ENCODE assay signal across 10 cellular contexts in genomic region chr6:52518279-52518944, GRCh38. TPM values are rescaled to one million over a fixed set of nuclear protein-coding genes. Genes with fewer than 3 reads are reported as not detected.
A peak's percentile ranks its signal among the peaks of the same experiment; 100 is the strongest.
DNase-seq lines count a peak whose midpoint lies in the region; ATAC-seq, FAIRE-seq and TF ChIP-seq lines count a peak whose summit lies in the region.
"Had no signal": no experiment of that assay in that cellular context is flagged by ENCODE, and none has a peak within 500 bp of the region (broad histone marks: within the 10 kb centered on the region; RNA-seq: fewer than 3 reads in every experiment).

No MANE protein-coding gene starts in this region.

- H4K20me1 ChIP-seq in HepG2 (ENCODE audit: insufficient read depth, low read length) = 0 out of 2 replicates have a peak, but pooled peaks cover 3% of the 10 kb centered on the region

- WGBS in HepG2 (ENCODE audit: low lambda C conversion rate) = 60% methylated on average over 13 of the region's 13 CpGs
- 75 to 87% (median 83%) methylated on average over 13 of the region's 13 CpGs for WGBS in stomach, 5 donors

- TF ChIP-seq POLR2A in HepG2 (IDR thresholded peaks at IDR 0.05; ENCODE audit: insufficient read depth in 1 of 2, low read depth in 2 of 2, low read length in 2 of 2) = no peak
- no peak for TF ChIP-seq POLR2A in stomach (IDR thresholded peaks at IDR 0.05)

- no peaks in the 10 kb centered on the region for H3K27me3 ChIP-seq in ascending aorta
- no peaks in the 10 kb centered on the region for H3K27me3 ChIP-seq in HepG2 (ENCODE audit: control insufficient read depth in 1 of 2, insufficient read depth in 2 of 2, low read length in 2 of 2)
- no peaks in the 10 kb centered on the region for H3K27me3 ChIP-seq in stomach

- no peak for TF ChIP-seq RAD21 in HepG2 (CRISPR knock-in tag; IDR thresholded peaks at IDR 0.05)

- peak overlapping the region; percentile 55 for H3K9ac ChIP-seq in HepG2 (ENCODE audit: insufficient read depth, low read depth, low read length)

- no peak for FAIRE-seq in HepG2 (lab: Jason Lieb, UNC)

- CTCF ChIA-PET in HEK293 (lab: Yijun Ruan, JAX) (interaction anchor here (1.0 kb wide), 1 partner anchor 14 kb away, joined by 5 read pairs; no protein-coding TSS in a partner anchor), HepG2 (lab: Yijun Ruan, JAX; ENCODE audit: low intra/inter-chr PET ratio, low total read pairs) (interaction anchor here (0.5 kb wide), 1 partner anchor 146 kb away, joined by 3 read pairs; no protein-coding TSS in a partner anchor)

- intact Hi-C loops in ascending aorta (cut with DNase I) = no loop called here
- intact Hi-C loops in HepG2 (cut with micrococcal nuclease; ENCODE audit: unreplicated experiment) = loop anchor here (2.0 to 10.0 kb wide), 2 partner anchors 58 to 146 kb away; partner anchors contain the start of gene TRAM2
- intact Hi-C loops in stomach (cut with DNase I; ENCODE audit: low total_unique reads) = no loop called here
- intact Hi-C loops in left colon (cut with DNase I, micrococcal nuclease) = loop anchor here in 1 of 2 donors (10.0 kb wide), 1 partner anchor 94 kb away; the partner anchor contains the start of gene EFHC1

- no TSS peak for BruUV-seq in HepG2 (replicated peaks; lab: Mats Ljungman, UMichigan)

- H3K9me3 ChIP-seq in HEK293 (ENCODE audit: control insufficient read depth, insufficient read depth, low read depth, low read length) = no peaks in the 10 kb centered on the region
- no peaks in the 10 kb centered on the region for H3K9me3 ChIP-seq in ascending aorta
- no peaks in the 10 kb centered on the region for H3K9me3 ChIP-seq in HepG2 (ENCODE audit: low read length)
- H3K9me3 ChIP-seq in stomach = no peaks in the 10 kb centered on the region

- TF ChIP-seq EP300 in HepG2 (IDR thresholded peaks at IDR 0.05; ENCODE audit: low read depth in 2 of 2, low read length in 2 of 2) (no peak), HepG2 (CRISPR knock-in tag; IDR thresholded peaks at IDR 0.05; ENCODE audit: borderline replicate concordance) (no peak), stomach (IDR thresholded peaks at IDR 0.05) (no peak)

- peaks cover 50% of the 10 kb centered on the region for H3K79me2 ChIP-seq in HepG2 (ENCODE audit: insufficient read depth, low read length)

- peak overlapping the region; percentile 32; the same call in 1 of the 2 replicates for H3K27ac ChIP-seq in HEK293 (ENCODE audit: extremely low read depth, low read depth, low read length)
- peak overlapping the region; percentile 84 to 90 for H3K27ac ChIP-seq in ascending aorta
- peak overlapping the region; percentile 73 for H3K27ac ChIP-seq in HepG2 (ENCODE audit: extremely low read length, insufficient read depth, low read length)
- H3K27ac ChIP-seq in stomach = peak overlapping the region; percentile 76 to 91 (median 87)

- H2AFZ ChIP-seq in HepG2 (ENCODE audit: low read length) = no peak overlapping the region

- DNase-seq in ascending aorta (ENCODE audit: low spot score in 2 of 2) (no peak), HepG2 (ENCODE audit: low spot score) (no peak), stomach (no peak), cortex of kidney (lab: John Stamatoyannopoulos, UW) (no peak), NCI-H1417 treated with DMSO at 0.1 percent for 48 hours (lab: John Stamatoyannopoulos, UW) (no peak), left colon (no peak), HUDEP-2 (lab: John Stamatoyannopoulos, UW; ENCODE audit: unreplicated experiment in 76 of 76) (no peak)
- DNase-seq: activated T-cell treated with anti-CD3 and anti-CD28 coated beads, Interleukin-2, amount 50 U/mL, for 4 hours; GF-D8 had no signal

- H3K4me3 ChIP-seq in HEK293 (ENCODE audit: low read depth, low read length) = no peak overlapping the region
- H3K4me3 ChIP-seq in ascending aorta = no peak overlapping the region
- peak overlapping the region in 2 of 3 experiments; percentile 10 to 52; a peak in 3 of 6 replicates for H3K4me3 ChIP-seq in HepG2 (replicated peaks in 1 of 3; ENCODE audit: insufficient read depth in 1 of 3, low read depth in 2 of 3, low read length in 3 of 3)
- no peak overlapping the region for H3K4me3 ChIP-seq in stomach

- H3K4me2 ChIP-seq in HepG2 (ENCODE audit: low read depth, low read length) = peak overlapping the region; percentile 74

- H3K4me1 ChIP-seq in HEK293 (ENCODE audit: control insufficient read depth, insufficient read depth, low read length) (peaks cover 20% of the 10 kb centered on the region), ascending aorta (peaks cover 22 to 50% of the 10 kb centered on the region in 2 donors), HepG2 (ENCODE audit: insufficient read depth, low read length) (peaks cover 82% of the 10 kb centered on the region), stomach (peaks cover 32 to 83% (median 41%) of the 10 kb centered on the region in 4 donors)

- ATAC-seq in HepG2 (peak; percentile 5), left colon (no peak)

- no peak for TF ChIP-seq CTCF in HEK293 (tag by site-specific recombination; IDR thresholded peaks at IDR 0.05)
- no peak for TF ChIP-seq CTCF in ascending aorta (IDR thresholded peaks at IDR 0.05)
- no peak for TF ChIP-seq CTCF in HepG2 (CRISPR knock-in tag; IDR thresholded peaks at IDR 0.05)
- TF ChIP-seq CTCF in stomach (IDR thresholded peaks at IDR 0.05) = no peak

- POLR2A ChIA-PET in HEK293 (lab: Yijun Ruan, JAX) (interaction anchor here (1.0 to 1.1 kb wide), 2 partner anchors 14 to 17 kb away, joined by 3 to 4 read pairs; no protein-coding TSS in a partner anchor), HepG2 (lab: Yijun Ruan, JAX) (interaction anchor here (0.9 to 4.3 kb wide), 7 partner anchors 10 to 98 kb away, joined by 3 to 22 read pairs (median 4); partner anchors contain the start of genes EFHC1 and TRAM2)

- in situ Hi-C loops in HepG2 (cut with HindIII; ENCODE audit: extremely low pct_ligation_motif_present, low pct_unique_long_range_greater_than_20kb) = loop anchor here (5.0 kb wide), 1 partner anchor 59 kb away; the partner anchor contains the start of gene TRAM2

- H3K36me3 ChIP-seq in HEK293 (ENCODE audit: control insufficient read depth in 2 of 2, insufficient read depth in 1 of 2, low read length in 2 of 2) (peaks cover 0 to 5% of the 10 kb centered on the region in 2 experiments; a peak in 1 of 3 replicates), ascending aorta (peaks cover 0 to 26% of the 10 kb centered on the region in 2 donors), HepG2 (replicated peaks in 1 of 2; ENCODE audit: control insufficient read depth in 1 of 2, insufficient read depth in 2 of 2, low read length in 2 of 2) (peaks cover 29 to 69% of the 10 kb centered on the region in 2 experiments), stomach (peaks cover 11 to 27% (median 21%) of the 10 kb centered on the region in 4 donors)

TF ChIP-seq in HEK293, 187 proteins besides CTCF, POLR2A, EP300 and RAD21 (continues in another document):
- TF ChIP-seq SP3 (tag by site-specific recombination; IDR thresholded peaks at IDR 0.05) = no peak
- no peak for TF ChIP-seq ZNF704 (tag by site-specific recombination; IDR thresholded peaks at IDR 0.05)
- no peak for TF ChIP-seq ZFP37 (tag by site-specific recombination; IDR thresholded peaks at IDR 0.05)

TF ChIP-seq in HepG2, 621 proteins besides CTCF, POLR2A, EP300 and RAD21 (continues in another document):
- peak; percentile 14; the same call in 1 of the 2 replicates for TF ChIP-seq ZNF274 (CRISPR knock-in tag; IDR thresholded peaks at IDR 0.05)
- 0 out of 2 replicates have a peak, but pooled peaks have one; percentile 5 for TF ChIP-seq SALL1 (CRISPR knock-in tag; IDR thresholded peaks at IDR 0.05)
- no peak for TF ChIP-seq MAF1 (CRISPR knock-in tag; IDR thresholded peaks at IDR 0.05; ENCODE audit: borderline replicate concordance)
- TF ChIP-seq ZNF354B (CRISPR knock-in tag; IDR thresholded peaks at IDR 0.05) = no peak
- no peak for TF ChIP-seq EEA1 (CRISPR knock-in tag; IDR thresholded peaks at IDR 0.05; ENCODE audit: borderline replicate concordance)
- peak; percentile 86 for TF ChIP-seq MAFF (IDR thresholded peaks at IDR 0.05; ENCODE audit: low read depth, low read length)
- TF ChIP-seq ZNF136 (CRISPR knock-in tag; IDR thresholded peaks at IDR 0.05; ENCODE audit: low read depth) = 0 out of 2 replicates have a peak, but pooled peaks have one; percentile 20
- TF ChIP-seq ZNF773 (CRISPR knock-in tag; IDR thresholded peaks at IDR 0.05; ENCODE audit: borderline replicate concordance) = no peak

RNA-seq across cellular contexts. Expression of gene TRAM2, which starts 58.4 kb away (rescaled TPM):
- total RNA-seq in ascending aorta (32.6 TPM), HepG2 (2016; rRNA removed; fragmentation: Illumina TruSeq; extraction: Trizol) (40.5 and 49.1 TPM in 2 replicates), stomach (10 to 100 TPM in 2 of 5 donors, 1 to 10 TPM in 3; 1.4 to 14.1 (median 6.4) TPM), left colon (10 to 100 TPM; 15.3 to 23.7 TPM)
- 4.0 and 4.7 TPM in 2 replicates for total RNA-seq in HepG2 (2016; cell fraction: cytosol; rRNA removed; fragmentation: Illumina TruSeq; extraction: Trizol; ENCODE audit: low read depth)
- 36.8 and 47.0 TPM in 2 replicates for total RNA-seq in HepG2 (2016; cell fraction: insoluble cytoplasmic fraction; rRNA removed; fragmentation: Illumina TruSeq; extraction: Trizol)
- 24.9 and 25.7 TPM in 2 replicates for total RNA-seq in HepG2 (2016; cell fraction: membrane; rRNA removed; fragmentation: Illumina TruSeq; extraction: Trizol)
- 50.0 and 60.1 TPM in 2 replicates for total RNA-seq in HepG2 (2016; cell fraction: nucleus; rRNA removed; fragmentation: Illumina TruSeq; extraction: Trizol)
- polyA plus RNA-seq in HepG2 (2011; rRNA removed) (68.2 and 72.5 TPM in 2 replicates), stomach (1 to 10 TPM; 2.1 to 2.7 (median 2.1) TPM)
- polyA plus RNA-seq in HepG2 (2011; cell fraction: cytosol; rRNA removed) = 51.1 and 62.3 TPM in 2 replicates
- 100.0 and 109 TPM in 2 replicates for polyA plus RNA-seq in HepG2 (2011; cell fraction: nucleus; rRNA removed)
- polyA plus RNA-seq in HepG2 (2012) = 42.0 and 55.5 TPM in 2 replicates
- 2.3 and 2.5 TPM in 2 replicates for polyA plus RNA-seq in HepG2 (2016; cell fraction: cytosol; fragmentation: Illumina TruSeq; extraction: Trizol; ENCODE audit: low read depth)
- polyA plus RNA-seq in HepG2 (2016; cell fraction: insoluble cytoplasmic fraction; fragmentation: Illumina TruSeq; extraction: Trizol; ENCODE audit: low read depth) = 27.8 and 31.3 TPM in 2 replicates
- 11.1 and 12.4 TPM in 2 replicates for polyA plus RNA-seq in HepG2 (2016; cell fraction: membrane; fragmentation: Illumina TruSeq; extraction: Trizol; ENCODE audit: low read depth)
- polyA plus RNA-seq in HepG2 (2016; cell fraction: nucleus; fragmentation: Illumina TruSeq; extraction: Trizol; ENCODE audit: insufficient read depth, low read depth) = 72.8 and 73.2 TPM in 2 replicates
- polyA minus RNA-seq in HepG2 (2011; rRNA and poly(A)+ RNA removed; ENCODE audit: low replicate concordance) = 21.3 and 119 TPM in 2 replicates
- polyA minus RNA-seq in HepG2 (2011; cell fraction: cytosol; rRNA and poly(A)+ RNA removed) = 67.1 and 80.2 TPM in 2 replicates
- 60.0 and 64.5 TPM in 2 replicates for polyA minus RNA-seq in HepG2 (2011; cell fraction: nucleus; rRNA and poly(A)+ RNA removed)

Comparison
In these comparisons a context has a peak if more than half of its experiments do, and no peak if none do; other contexts are left out.
1. H3K27ac ChIP-seq: peak in every context shown above with its lines; median percentile 87 in ascending aorta; 87 in stomach; 73 in HepG2; 32 in HEK293.
2. H3K4me3 ChIP-seq: peak in HepG2 (2 of 3); none in HEK293 (single experiment), ascending aorta (0 of 2) and stomach (0 of 4).
3. Of the 63 proteins assayed by ChIP-seq in both HepG2 and HEK293: peak only in HepG2: ZNF274, ZNF501 and ZNF768; only in HEK293: none; in both: none; in neither: 60.